2 cellular contexts compared by ENCODE assay signal in genomic region chr6:169861431-169862045, GRCh38.
TF ChIP-seq lines count a peak whose summit lies in the region.

No MANE protein-coding gene starts in this region.

TF ChIP-seq in HepG2, 621 proteins besides CTCF, POLR2A, EP300 and RAD21:
- TF ChIP-seq, protein P1, sequence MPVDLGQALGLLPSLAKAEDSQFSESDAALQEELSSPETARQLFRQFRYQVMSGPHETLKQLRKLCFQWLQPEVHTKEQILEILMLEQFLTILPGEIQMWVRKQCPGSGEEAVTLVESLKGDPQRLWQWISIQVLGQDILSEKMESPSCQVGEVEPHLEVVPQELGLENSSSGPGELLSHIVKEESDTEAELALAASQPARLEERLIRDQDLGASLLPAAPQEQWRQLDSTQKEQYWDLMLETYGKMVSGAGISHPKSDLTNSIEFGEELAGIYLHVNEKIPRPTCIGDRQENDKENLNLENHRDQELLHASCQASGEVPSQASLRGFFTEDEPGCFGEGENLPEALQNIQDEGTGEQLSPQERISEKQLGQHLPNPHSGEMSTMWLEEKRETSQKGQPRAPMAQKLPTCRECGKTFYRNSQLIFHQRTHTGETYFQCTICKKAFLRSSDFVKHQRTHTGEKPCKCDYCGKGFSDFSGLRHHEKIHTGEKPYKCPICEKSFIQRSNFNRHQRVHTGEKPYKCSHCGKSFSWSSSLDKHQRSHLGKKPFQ (CRISPR knock-in tag; IDR thresholded peaks at IDR 0.05; ENCODE audit: insufficient replicate concordance): no peak
- TF ChIP-seq ZBTB14 (CRISPR knock-in tag; IDR thresholded peaks at IDR 0.05): no peak
- TF ChIP-seq SRF (IDR thresholded peaks at IDR 0.05; ENCODE audit: low read depth, low read length): no peak
- no peak for TF ChIP-seq JARID2 (CRISPR knock-in tag; IDR thresholded peaks at IDR 0.05; ENCODE audit: insufficient replicate concordance)
- TF ChIP-seq SIX4 (CRISPR knock-in tag; IDR thresholded peaks at IDR 0.05): no peak
- TF ChIP-seq CEBPB (IDR thresholded peaks at IDR 0.05; ENCODE audit: borderline replicate concordance, low read depth, low read length): peak; percentile 33; the same call in 1 of the 2 replicates
TF ChIP-seq in HepG2: peak in this region for 1.

TF ChIP-seq in liver, 16 proteins besides CTCF, POLR2A, EP300 and RAD21:
- TF ChIP-seq ATF3 (IDR thresholded peaks at IDR 0.05) (no peak), JUND (IDR thresholded peaks at IDR 0.05) (no peak), NR2F2 (IDR thresholded peaks at IDR 0.05) (no peak), HNF4A (conservative IDR thresholded peaks at IDR 0.05) (no peak), GABPA (IDR thresholded peaks at IDR 0.05 in 1 of 2, conservative IDR thresholded peaks at IDR 0.05 in 1 of 2) (no peak), SP1 (IDR thresholded peaks at IDR 0.05) (no peak), FOXA1 (IDR thresholded peaks at IDR 0.05) (no peak), RXRA (IDR thresholded peaks at IDR 0.05) (no peak), YY1 (IDR thresholded peaks at IDR 0.05) (no peak), FOXA2 (IDR thresholded peaks at IDR 0.05) (no peak), TAF1 (conservative IDR thresholded peaks at IDR 0.05) (no peak), HNF4G (IDR thresholded peaks at IDR 0.05) (no peak), REST (IDR thresholded peaks at IDR 0.05) (no peak), EGR1 (IDR thresholded peaks at IDR 0.05; ENCODE audit: low read depth in 2 of 2) (no peak)
- TF ChIP-seq, protein P2, sequence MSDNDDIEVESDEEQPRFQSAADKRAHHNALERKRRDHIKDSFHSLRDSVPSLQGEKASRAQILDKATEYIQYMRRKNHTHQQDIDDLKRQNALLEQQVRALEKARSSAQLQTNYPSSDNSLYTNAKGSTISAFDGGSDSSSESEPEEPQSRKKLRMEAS (IDR thresholded peaks at IDR 0.05): no peak
- TF ChIP-seq, protein P3, sequence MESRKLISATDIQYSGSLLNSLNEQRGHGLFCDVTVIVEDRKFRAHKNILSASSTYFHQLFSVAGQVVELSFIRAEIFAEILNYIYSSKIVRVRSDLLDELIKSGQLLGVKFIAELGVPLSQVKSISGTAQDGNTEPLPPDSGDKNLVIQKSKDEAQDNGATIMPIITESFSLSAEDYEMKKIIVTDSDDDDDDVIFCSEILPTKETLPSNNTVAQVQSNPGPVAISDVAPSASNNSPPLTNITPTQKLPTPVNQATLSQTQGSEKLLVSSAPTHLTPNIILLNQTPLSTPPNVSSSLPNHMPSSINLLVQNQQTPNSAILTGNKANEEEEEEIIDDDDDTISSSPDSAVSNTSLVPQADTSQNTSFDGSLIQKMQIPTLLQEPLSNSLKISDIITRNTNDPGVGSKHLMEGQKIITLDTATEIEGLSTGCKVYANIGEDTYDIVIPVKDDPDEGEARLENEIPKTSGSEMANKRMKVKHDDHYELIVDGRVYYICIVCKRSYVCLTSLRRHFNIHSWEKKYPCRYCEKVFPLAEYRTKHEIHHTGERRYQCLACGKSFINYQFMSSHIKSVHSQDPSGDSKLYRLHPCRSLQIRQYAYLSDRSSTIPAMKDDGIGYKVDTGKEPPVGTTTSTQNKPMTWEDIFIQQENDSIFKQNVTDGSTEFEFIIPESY (IDR thresholded peaks at IDR 0.05): no peak
